2 cellular contexts compared by ENCODE assay signal in genomic region chr17:82015311-82015971, GRCh38.
TF ChIP-seq lines count a peak whose summit lies in the region.

No MANE protein-coding gene starts in this region.

TF ChIP-seq in SK-N-SH, 30 proteins besides CTCF, POLR2A, EP300 and RAD21:
- TF ChIP-seq, protein P1, sequence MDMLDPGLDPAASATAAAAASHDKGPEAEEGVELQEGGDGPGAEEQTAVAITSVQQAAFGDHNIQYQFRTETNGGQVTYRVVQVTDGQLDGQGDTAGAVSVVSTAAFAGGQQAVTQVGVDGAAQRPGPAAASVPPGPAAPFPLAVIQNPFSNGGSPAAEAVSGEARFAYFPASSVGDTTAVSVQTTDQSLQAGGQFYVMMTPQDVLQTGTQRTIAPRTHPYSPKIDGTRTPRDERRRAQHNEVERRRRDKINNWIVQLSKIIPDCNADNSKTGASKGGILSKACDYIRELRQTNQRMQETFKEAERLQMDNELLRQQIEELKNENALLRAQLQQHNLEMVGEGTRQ (IDR thresholded peaks at IDR 0.05; ENCODE audit: borderline replicate concordance, low read depth, low read length), result no peak
- no peak for TF ChIP-seq GATA2 (CRISPR knock-in tag; IDR thresholded peaks at IDR 0.05)
- no peak for TF ChIP-seq POLR2AphosphoS5 (IDR thresholded peaks at IDR 0.05; ENCODE audit: low read depth, low read length)
- no peak for TF ChIP-seq RXRA (IDR thresholded peaks at IDR 0.05; ENCODE audit: borderline replicate concordance, low read depth)
- TF ChIP-seq CHD2 (IDR thresholded peaks at IDR 0.05; ENCODE audit: low read length, partially characterized antibody), result no peak
- no peak for TF ChIP-seq YY1 (IDR thresholded peaks at IDR 0.05; ENCODE audit: low read depth)
- no peak for TF ChIP-seq MEF2A (IDR thresholded peaks at IDR 0.05; ENCODE audit: borderline replicate concordance, low read depth)
- TF ChIP-seq, protein P2, sequence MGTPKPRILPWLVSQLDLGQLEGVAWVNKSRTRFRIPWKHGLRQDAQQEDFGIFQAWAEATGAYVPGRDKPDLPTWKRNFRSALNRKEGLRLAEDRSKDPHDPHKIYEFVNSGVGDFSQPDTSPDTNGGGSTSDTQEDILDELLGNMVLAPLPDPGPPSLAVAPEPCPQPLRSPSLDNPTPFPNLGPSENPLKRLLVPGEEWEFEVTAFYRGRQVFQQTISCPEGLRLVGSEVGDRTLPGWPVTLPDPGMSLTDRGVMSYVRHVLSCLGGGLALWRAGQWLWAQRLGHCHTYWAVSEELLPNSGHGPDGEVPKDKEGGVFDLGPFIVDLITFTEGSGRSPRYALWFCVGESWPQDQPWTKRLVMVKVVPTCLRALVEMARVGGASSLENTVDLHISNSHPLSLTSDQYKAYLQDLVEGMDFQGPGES (IDR thresholded peaks at IDR 0.05; ENCODE audit: low read depth, low read length), result no peak
- TF ChIP-seq JUND (IDR thresholded peaks at IDR 0.05), result no peak
- TF ChIP-seq GABPA (IDR thresholded peaks at IDR 0.05; ENCODE audit: low read depth), result no peak
- no peak for TF ChIP-seq FOSL2 (IDR thresholded peaks at IDR 0.05; ENCODE audit: borderline replicate concordance, low read depth)
- TF ChIP-seq REST (IDR thresholded peaks at IDR 0.05; ENCODE audit: low read depth, low read length), result no peak
- no peak for TF ChIP-seq PBX3 (IDR thresholded peaks at IDR 0.05)
- no peak for TF ChIP-seq FOXM1 (IDR thresholded peaks at IDR 0.05; ENCODE audit: low read depth)
- TF ChIP-seq EZH2phosphoT487 (IDR thresholded peaks at IDR 0.05; ENCODE audit: borderline replicate concordance, low read depth), result no peak
- TF ChIP-seq TAF1 (IDR thresholded peaks at IDR 0.05; ENCODE audit: borderline replicate concordance, low read depth, low read length), result no peak

TF ChIP-seq in SK-N-SH treated with all-trans-retinoic acid at 6 μM for 48 hours, 23 proteins besides CTCF, POLR2A, EP300 and RAD21:
- TF ChIP-seq, protein P3, sequence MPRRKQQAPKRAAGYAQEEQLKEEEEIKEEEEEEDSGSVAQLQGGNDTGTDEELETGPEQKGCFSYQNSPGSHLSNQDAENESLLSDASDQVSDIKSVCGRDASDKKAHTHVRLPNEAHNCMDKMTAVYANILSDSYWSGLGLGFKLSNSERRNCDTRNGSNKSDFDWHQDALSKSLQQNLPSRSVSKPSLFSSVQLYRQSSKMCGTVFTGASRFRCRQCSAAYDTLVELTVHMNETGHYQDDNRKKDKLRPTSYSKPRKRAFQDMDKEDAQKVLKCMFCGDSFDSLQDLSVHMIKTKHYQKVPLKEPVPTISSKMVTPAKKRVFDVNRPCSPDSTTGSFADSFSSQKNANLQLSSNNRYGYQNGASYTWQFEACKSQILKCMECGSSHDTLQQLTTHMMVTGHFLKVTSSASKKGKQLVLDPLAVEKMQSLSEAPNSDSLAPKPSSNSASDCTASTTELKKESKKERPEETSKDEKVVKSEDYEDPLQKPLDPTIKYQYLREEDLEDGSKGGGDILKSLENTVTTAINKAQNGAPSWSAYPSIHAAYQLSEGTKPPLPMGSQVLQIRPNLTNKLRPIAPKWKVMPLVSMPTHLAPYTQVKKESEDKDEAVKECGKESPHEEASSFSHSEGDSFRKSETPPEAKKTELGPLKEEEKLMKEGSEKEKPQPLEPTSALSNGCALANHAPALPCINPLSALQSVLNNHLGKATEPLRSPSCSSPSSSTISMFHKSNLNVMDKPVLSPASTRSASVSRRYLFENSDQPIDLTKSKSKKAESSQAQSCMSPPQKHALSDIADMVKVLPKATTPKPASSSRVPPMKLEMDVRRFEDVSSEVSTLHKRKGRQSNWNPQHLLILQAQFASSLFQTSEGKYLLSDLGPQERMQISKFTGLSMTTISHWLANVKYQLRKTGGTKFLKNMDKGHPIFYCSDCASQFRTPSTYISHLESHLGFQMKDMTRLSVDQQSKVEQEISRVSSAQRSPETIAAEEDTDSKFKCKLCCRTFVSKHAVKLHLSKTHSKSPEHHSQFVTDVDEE (CRISPR knock-in tag; IDR thresholded peaks at IDR 0.05), result no peak
- TF ChIP-seq, protein P4, sequence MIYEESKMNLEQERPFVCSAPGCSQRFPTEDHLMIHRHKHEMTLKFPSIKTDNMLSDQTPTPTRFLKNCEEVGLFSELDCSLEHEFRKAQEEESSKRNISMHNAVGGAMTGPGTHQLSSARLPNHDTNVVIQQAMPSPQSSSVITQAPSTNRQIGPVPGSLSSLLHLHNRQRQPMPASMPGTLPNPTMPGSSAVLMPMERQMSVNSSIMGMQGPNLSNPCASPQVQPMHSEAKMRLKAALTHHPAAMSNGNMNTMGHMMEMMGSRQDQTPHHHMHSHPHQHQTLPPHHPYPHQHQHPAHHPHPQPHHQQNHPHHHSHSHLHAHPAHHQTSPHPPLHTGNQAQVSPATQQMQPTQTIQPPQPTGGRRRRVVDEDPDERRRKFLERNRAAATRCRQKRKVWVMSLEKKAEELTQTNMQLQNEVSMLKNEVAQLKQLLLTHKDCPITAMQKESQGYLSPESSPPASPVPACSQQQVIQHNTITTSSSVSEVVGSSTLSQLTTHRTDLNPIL (CRISPR knock-in tag; IDR thresholded peaks at IDR 0.05; ENCODE audit: low read depth), result no peak
- TF ChIP-seq PPARA (CRISPR knock-in tag; IDR thresholded peaks at IDR 0.05; ENCODE audit: borderline replicate concordance) (no peak), TOX (CRISPR knock-in tag; IDR thresholded peaks at IDR 0.05; ENCODE audit: borderline replicate concordance) (no peak), ZNF565 (CRISPR knock-in tag; conservative IDR thresholded peaks at IDR 0.05; ENCODE audit: low read depth) (no peak), OSR1 (CRISPR knock-in tag; IDR thresholded peaks at IDR 0.05) (no peak), RARB (CRISPR knock-in tag; IDR thresholded peaks at IDR 0.05) (no peak), CSDC2 (CRISPR knock-in tag; IDR thresholded peaks at IDR 0.05) (no peak), ARNTL (CRISPR knock-in tag; IDR thresholded peaks at IDR 0.05; ENCODE audit: borderline replicate concordance, low read depth) (no peak), ESRRG (CRISPR knock-in tag; IDR thresholded peaks at IDR 0.05) (no peak), SNAI2 (CRISPR knock-in tag; IDR thresholded peaks at IDR 0.05) (no peak), ZFP30 (CRISPR knock-in tag; IDR thresholded peaks at IDR 0.05) (no peak)
- TF ChIP-seq, protein P5, sequence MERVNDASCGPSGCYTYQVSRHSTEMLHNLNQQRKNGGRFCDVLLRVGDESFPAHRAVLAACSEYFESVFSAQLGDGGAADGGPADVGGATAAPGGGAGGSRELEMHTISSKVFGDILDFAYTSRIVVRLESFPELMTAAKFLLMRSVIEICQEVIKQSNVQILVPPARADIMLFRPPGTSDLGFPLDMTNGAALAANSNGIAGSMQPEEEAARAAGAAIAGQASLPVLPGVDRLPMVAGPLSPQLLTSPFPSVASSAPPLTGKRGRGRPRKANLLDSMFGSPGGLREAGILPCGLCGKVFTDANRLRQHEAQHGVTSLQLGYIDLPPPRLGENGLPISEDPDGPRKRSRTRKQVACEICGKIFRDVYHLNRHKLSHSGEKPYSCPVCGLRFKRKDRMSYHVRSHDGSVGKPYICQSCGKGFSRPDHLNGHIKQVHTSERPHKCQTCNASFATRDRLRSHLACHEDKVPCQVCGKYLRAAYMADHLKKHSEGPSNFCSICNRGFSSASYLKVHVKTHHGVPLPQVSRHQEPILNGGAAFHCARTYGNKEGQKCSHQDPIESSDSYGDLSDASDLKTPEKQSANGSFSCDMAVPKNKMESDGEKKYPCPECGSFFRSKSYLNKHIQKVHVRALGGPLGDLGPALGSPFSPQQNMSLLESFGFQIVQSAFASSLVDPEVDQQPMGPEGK (CRISPR knock-in tag; IDR thresholded peaks at IDR 0.05; ENCODE audit: borderline replicate concordance), result no peak
- TF ChIP-seq, protein P6, sequence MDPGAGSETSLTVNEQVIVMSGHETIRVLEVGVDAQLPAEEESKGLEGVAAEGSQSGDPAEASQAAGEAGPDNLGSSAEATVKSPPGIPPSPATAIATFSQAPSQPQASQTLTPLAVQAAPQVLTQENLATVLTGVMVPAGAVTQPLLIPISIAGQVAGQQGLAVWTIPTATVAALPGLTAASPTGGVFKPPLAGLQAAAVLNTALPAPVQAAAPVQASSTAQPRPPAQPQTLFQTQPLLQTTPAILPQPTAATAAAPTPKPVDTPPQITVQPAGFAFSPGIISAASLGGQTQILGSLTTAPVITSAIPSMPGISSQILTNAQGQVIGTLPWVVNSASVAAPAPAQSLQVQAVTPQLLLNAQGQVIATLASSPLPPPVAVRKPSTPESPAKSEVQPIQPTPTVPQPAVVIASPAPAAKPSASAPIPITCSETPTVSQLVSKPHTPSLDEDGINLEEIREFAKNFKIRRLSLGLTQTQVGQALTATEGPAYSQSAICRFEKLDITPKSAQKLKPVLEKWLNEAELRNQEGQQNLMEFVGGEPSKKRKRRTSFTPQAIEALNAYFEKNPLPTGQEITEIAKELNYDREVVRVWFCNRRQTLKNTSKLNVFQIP (CRISPR knock-in tag; IDR thresholded peaks at IDR 0.05; ENCODE audit: borderline replicate concordance, low read depth), result no peak
